Comparison of ENCODE assay signal across 8 cellular contexts in genomic region chr14:20970647-20970982, GRCh38. TPM values are rescaled to one million over a fixed set of nuclear protein-coding genes. Genes with fewer than 3 reads are reported as not detected.
DNase-seq lines count a peak whose midpoint lies in the region; ATAC-seq and TF ChIP-seq lines count a peak whose summit lies in the region.

No MANE protein-coding gene starts in this region.

- intact Hi-C loops in ovary (cut with DNase I): loop anchor here (5.0 to 10.0 kb wide), 4 partner anchors 54 to 286 kb away; partner anchors contain the start of genes ANG (in 1 of the 4), NDRG2 (in 1 of the 4) and RNASE4 (in 1 of the 4)

- H3K27ac ChIP-seq in ovary: peak overlapping the region in 1 of 2 donors; percentile 74

- H4K20me1 ChIP-seq in Loucy (ENCODE audit: insufficient read depth, low read length, poor library complexity, severe bottlenecking): no peaks in the 10 kb centered on the region

- H3K36me3 ChIP-seq in Loucy (ENCODE audit: insufficient read depth, low read length): no peaks in the 10 kb centered on the region
- no peaks in the 10 kb centered on the region for H3K36me3 ChIP-seq in ovary

- TF ChIP-seq EP300 in ovary (IDR thresholded peaks at IDR 0.05): no peak

- no peaks in the 10 kb centered on the region for H3K79me2 ChIP-seq in Loucy (ENCODE audit: insufficient read depth, low read length)

- peak overlapping the region; percentile 98 for H2AFZ ChIP-seq in Loucy (ENCODE audit: low read length)

- H3K9ac ChIP-seq in Loucy (ENCODE audit: low read depth, low read length, poor library complexity, severe bottlenecking): peak overlapping the region; percentile 75

- H3K4me3 ChIP-seq in Loucy (ENCODE audit: low read length, poor library complexity, severe bottlenecking) (peak overlapping the region; percentile 79), epithelial cell of esophagus (ENCODE audit: low read length) (peak overlapping the region; percentile 65), ovary (peak overlapping the region; percentile 58)

- H3K9me2 ChIP-seq in Loucy (replicated peaks; ENCODE audit: low read depth, low read length): no peaks in the 10 kb centered on the region

- TF ChIP-seq CTCF in Loucy (conservative IDR thresholded peaks at IDR 0.05; ENCODE audit: low read length): no peak
- TF ChIP-seq CTCF in epithelial cell of esophagus (IDR thresholded peaks at IDR 0.05; ENCODE audit: insufficient read depth, low read depth, low read length, missing control alignments): no peak
- no peak for TF ChIP-seq CTCF in ovary (IDR thresholded peaks at IDR 0.05)

- H3F3A ChIP-seq in Loucy (ENCODE audit: low read depth): no peaks in the 10 kb centered on the region

- H3K27me3 ChIP-seq in Loucy (ENCODE audit: insufficient read depth, low read length, poor library complexity, severe bottlenecking): no peaks in the 10 kb centered on the region
- H3K27me3 ChIP-seq in ovary: no peaks in the 10 kb centered on the region

- peak overlapping the region; percentile 81 for H3K4me2 ChIP-seq in Loucy (ENCODE audit: low read depth, low read length, poor library complexity, severe bottlenecking)

- DNase-seq in epithelial cell of esophagus (ENCODE audit: low read depth): no peak
- DNase-seq in ovary: no peak
- no peak for DNase-seq in NCI-H2081 treated with DMSO at 0.1 percent for 48 hours (lab: John Stamatoyannopoulos, UW)
- DNase-seq in COLO668 (lab: John Stamatoyannopoulos, UW; ENCODE audit: unreplicated experiment): no peak

- 3 to 7% (median 4%) methylated on average over 10 of the region's 10 CpGs for WGBS in ovary, 3 donors

- peak; percentile 18 for ATAC-seq in GM21360 (IDR thresholded peaks at IDR 0.05; ENCODE audit: unreplicated experiment)
- no peak for ATAC-seq in HG03097 (IDR thresholded peaks at IDR 0.05; ENCODE audit: low FRiP score, unreplicated experiment)
- ATAC-seq in HG02973 (IDR thresholded peaks at IDR 0.05; ENCODE audit: unreplicated experiment): no peak

- no peaks in the 10 kb centered on the region for H3K4me1 ChIP-seq in Loucy (ENCODE audit: insufficient read depth, low read length, poor library complexity, severe bottlenecking)
- no peaks in the 10 kb centered on the region for H3K4me1 ChIP-seq in ovary (ENCODE audit: insufficient read depth)

- H3K9me3 ChIP-seq in Loucy (ENCODE audit: insufficient read depth, low read depth, low read length) (no peaks in the 10 kb centered on the region), ovary (no peaks in the 10 kb centered on the region)

- no peak for TF ChIP-seq POLR2A in ovary (IDR thresholded peaks at IDR 0.05)

RNA-seq across cellular contexts. Expression of gene RNASE2, which starts 15.3 kb away (rescaled TPM):
- total RNA-seq in ovary: 1 to 10 TPM in 3 of 7 donors, under 1 TPM in 3, not detected in 1; 0.38 to 2.9 (median 0.76) TPM
- 1 to 10 TPM; 2.9 to 3.0 TPM for polyA plus RNA-seq in ovary

RNA-seq across cellular contexts. Expression of gene METTL17, which starts 19.2 kb away (rescaled TPM):
- total RNA-seq in ovary: 10 to 100 TPM; 42.5 to 65.1 (median 45.7) TPM
- polyA plus RNA-seq in ovary: 10 to 100 TPM; 49.9 to 53.6 TPM

RNA-seq across cellular contexts. Expression of gene SLC39A2, which starts 28.5 kb away (rescaled TPM):
- under 1 TPM in 1 of 7 donors, not detected in 6; 0.28 TPM for total RNA-seq in ovary
- under 1 TPM in 1 of 2 donors, not detected in 1; 0.30 TPM for polyA plus RNA-seq in ovary

RNA-seq across cellular contexts. Expression of gene NDRG2, which starts 54.2 kb away (rescaled TPM):
- 100 to 1,000 TPM; 355 to 703 (median 417) TPM for total RNA-seq in ovary
- polyA plus RNA-seq in ovary: 100 to 1,000 TPM; 579 to 585 TPM

RNA-seq across cellular contexts. Expression of gene TPPP2, which starts 59.4 kb away (rescaled TPM):
- total RNA-seq in ovary: 1 to 10 TPM in 5 of 7 donors, under 1 TPM in 1, not detected in 1; 0.72 to 2.5 (median 1.4) TPM
- 1 to 10 TPM in 1 of 2 donors, under 1 TPM in 1; 0.62 to 1.1 TPM for polyA plus RNA-seq in ovary
